10 cellular contexts compared by ENCODE assay signal in the genomic region with DNA sequence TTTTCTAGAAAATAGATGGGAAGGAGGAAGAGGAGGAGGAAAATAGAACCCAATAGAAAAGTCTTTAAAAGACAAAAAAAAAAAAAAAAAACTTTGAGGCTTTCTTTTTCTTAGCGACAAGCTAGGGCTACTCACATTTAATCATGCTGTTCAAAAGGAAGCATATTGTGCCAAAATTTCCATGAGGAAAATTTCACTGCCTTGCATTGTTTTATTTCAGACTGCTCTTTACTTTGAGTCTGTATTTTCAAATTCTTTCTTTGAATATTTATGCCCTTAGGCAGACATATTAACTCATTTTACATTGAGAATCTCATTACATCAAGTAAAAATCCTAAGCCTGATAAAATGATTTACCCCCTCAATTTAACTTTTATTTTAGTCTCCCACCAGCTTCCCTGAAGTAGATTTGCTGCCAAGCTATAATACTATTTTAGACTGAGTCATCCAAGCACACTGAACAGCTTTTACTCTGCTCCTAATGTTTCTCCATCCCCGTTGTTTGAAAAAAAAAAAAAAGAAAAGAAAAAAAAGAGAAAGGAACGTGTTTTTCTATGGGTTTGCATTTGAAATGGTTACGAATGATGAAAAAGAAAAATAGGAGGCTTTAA.
DNase-seq lines count a peak whose midpoint lies in the region; ATAC-seq, FAIRE-seq and TF ChIP-seq lines count a peak whose summit lies in the region.
"Had no signal": no experiment of that assay in that cellular context is flagged by ENCODE, and none has a peak within 500 bp of the region (broad histone marks: within the 10 kb centered on the region; RNA-seq: fewer than 3 reads in every experiment).

No MANE protein-coding gene starts in this region.

- H3K4me1 Mint-ChIP-seq in nephron, result peaks cover 29% of the 10 kb centered on the region

- no peaks in the 10 kb centered on the region for H3K27me3 Mint-ChIP-seq in nephron (ENCODE audit: low read depth)

- peak overlapping the region; percentile 93 to 95 (median 93) for H3K27ac Mint-ChIP-seq in nephron

- H3K9me3 Mint-ChIP-seq in nephron, result no peaks in the 10 kb centered on the region

- peak; percentile 74 for FAIRE-seq in endometrium (lab: Jason Lieb, UNC)

- no peak for ATAC-seq in GM19455 (IDR thresholded peaks at IDR 0.05; ENCODE audit: unreplicated experiment)

- DNase-seq in AG08396 (ENCODE audit: low spot score) (peak; percentile 51), NCI-H446 treated with DMSO at 0.1 percent for 48 hours (lab: John Stamatoyannopoulos, UW) (peak; percentile 79), NCI-H2196 (lab: John Stamatoyannopoulos, UW; ENCODE audit: unreplicated experiment) (no peak), SW 1271 (lab: John Stamatoyannopoulos, UW) (no peak)
- no peak for DNase-seq in stimulated activated CD4-positive, alpha-beta T cell treated with anti-CD3 and anti-CD28 coated beads, Interleukin-4, amount 100 ng/mL, for 4 hours
- DNase-seq: central memory CD4-positive, alpha-beta T cell; NCI-H1436 had no signal

- no peaks in the 10 kb centered on the region for H3K36me3 Mint-ChIP-seq in nephron (ENCODE audit: low read depth)

- H3K4me3 Mint-ChIP-seq in nephron, result peak overlapping the region; percentile 4 to 38 (median 20)

- TF ChIP-seq CTCF in nephron (IDR thresholded peaks at IDR 0.05; ENCODE audit: unreplicated experiment in 3 of 3), result no peak

Comparison
In these comparisons a context has a peak if more than half of its experiments do, and no peak if none do; other contexts are left out.
1. DNase-seq: peak in AG08396 (single experiment) and NCI-H446 treated with DMSO at 0.1 percent for 48 hours (single experiment); none in stimulated activated CD4-positive, alpha-beta T cell treated with anti-CD3 and anti-CD28 coated beads, Interleukin-4, amount 100 ng/mL, for 4 hours (0 of 2), NCI-H2196 (single experiment) and SW 1271 (0 of 2).